ENCODE assay signal across 26 cellular contexts in genomic region chr3:97177242-97177641, GRCh38.
"Had no signal": no experiment of that assay in that cellular context is flagged by ENCODE, and none has a peak within 500 bp of the region (broad histone marks: within the 10 kb centered on the region; RNA-seq: fewer than 3 reads in every experiment).

No MANE protein-coding gene starts in this region.

- H3K36me3 ChIP-seq: colonic mucosa, esophagus muscularis mucosa, esophagus squamous epithelium, gastrocnemius medialis, gastroesophageal sphincter, heart left ventricle, heart right ventricle had no signal

- H3K79me2 ChIP-seq: hepatocyte had no signal

- H3K9me3 ChIP-seq: colonic mucosa, gastrocnemius medialis had no signal

- H3K4me3 Mint-ChIP-seq: dendritic cell treated with granulocyte-macrophage colony-stimulating factor and Interleukin-4, amounts not matched to agents 40 ng/mL and 50 ng/mL, for 4 days; effector memory CD8-positive, alpha-beta T cell; endodermal cell had no signal

- H3K4me2 ChIP-seq: hepatocyte had no signal

- H3K4me1 ChIP-seq: colonic mucosa, esophagus muscularis mucosa, esophagus squamous epithelium, foreskin keratinocyte, gastrocnemius medialis, gastroesophageal sphincter, heart left ventricle, heart right ventricle had no signal

- ATAC-seq: effector memory CD8-positive, alpha-beta T cell; esophagus mucosa; foreskin keratinocyte; gastrocnemius medialis; gastroesophageal sphincter; heart left ventricle; heart right ventricle had no signal

- H3K27ac Mint-ChIP-seq: dendritic cell treated with granulocyte-macrophage colony-stimulating factor and Interleukin-4, amounts not matched to agents 40 ng/mL and 50 ng/mL, for 4 days; effector memory CD8-positive, alpha-beta T cell; endodermal cell had no signal

- H2AFZ ChIP-seq: hepatocyte had no signal

- H3K27ac ChIP-seq: colonic mucosa, coronary artery, dorsolateral prefrontal cortex, epithelial cell of prostate, esophagus muscularis mucosa, esophagus squamous epithelium, foreskin keratinocyte, gastrocnemius medialis, gastroesophageal sphincter, heart left ventricle, heart right ventricle, hepatocyte had no signal

- H3K4me3 ChIP-seq: colonic mucosa, coronary artery, dorsolateral prefrontal cortex, esophagus muscularis mucosa, esophagus squamous epithelium, gastrocnemius medialis, gastroesophageal sphincter, heart left ventricle, heart right ventricle, hepatocyte had no signal

- H3K27me3 ChIP-seq: colonic mucosa, dorsolateral prefrontal cortex, esophagus muscularis mucosa, esophagus squamous epithelium, foreskin keratinocyte, gastrocnemius medialis, gastroesophageal sphincter, heart left ventricle, heart right ventricle, hepatocyte had no signal

- DNase-seq: colonic mucosa; cortex of kidney; dermis blood vessel endothelial cell; dorsolateral prefrontal cortex; effector CD4-positive, alpha-beta T cell; effector CD8-positive, alpha-beta T cell; effector memory CD4-positive, alpha-beta T cell; effector memory CD8-positive, alpha-beta T cell; endodermal cell; erythroblast; esophagus squamous epithelium; foreskin fibroblast; foreskin keratinocyte; foreskin melanocyte; gastrocnemius medialis; glutamatergic neuron; head of caudate nucleus; heart left ventricle; heart right ventricle had no signal

- H3K27me3 Mint-ChIP-seq: dendritic cell treated with granulocyte-macrophage colony-stimulating factor and Interleukin-4, amounts not matched to agents 40 ng/mL and 50 ng/mL, for 4 days; effector memory CD8-positive, alpha-beta T cell had no signal

- H3K4me1 Mint-ChIP-seq: endodermal cell had no signal
